In genomic region chr12:111436266-111436665, GRCh38 we compare ENCODE assay signal across 1 cellular context.
TF ChIP-seq lines count a peak whose summit lies in the region.

No MANE protein-coding gene starts in this region.

TF ChIP-seq in H1, 55 proteins besides CTCF, POLR2A, EP300 and RAD21 (continued from another document):
- TF ChIP-seq BRCA1 (IDR thresholded peaks at IDR 0.05; ENCODE audit: low read depth, low read length) (no peak), NANOG (IDR thresholded peaks at IDR 0.05; ENCODE audit: insufficient read depth, low read depth, low read length, poor library complexity, severe bottlenecking) (no peak), TBP (IDR thresholded peaks at IDR 0.05; ENCODE audit: low read depth, low read length) (no peak), CEBPB (IDR thresholded peaks at IDR 0.05; ENCODE audit: low read depth, low read length) (no peak), SUZ12 (IDR thresholded peaks at IDR 0.05; ENCODE audit: low read length) (no peak), JUN (IDR thresholded peaks at IDR 0.05; ENCODE audit: low read depth, low read length) (no peak), JUND (IDR thresholded peaks at IDR 0.05; ENCODE audit: low read length) (no peak), ASH2L (IDR thresholded peaks at IDR 0.05; ENCODE audit: low read length) (no peak), CBX8 (IDR thresholded peaks at IDR 0.05; ENCODE audit: borderline replicate concordance, low read depth, low read length) (no peak), TAF7 (optimal IDR thresholded peaks at IDR 0.05; ENCODE audit: borderline replicate concordance, low read depth, low read length) (no peak), GTF2F1 (IDR thresholded peaks at IDR 0.05; ENCODE audit: borderline replicate concordance, low read depth, low read length) (no peak)
- TF ChIP-seq, protein P1, sequence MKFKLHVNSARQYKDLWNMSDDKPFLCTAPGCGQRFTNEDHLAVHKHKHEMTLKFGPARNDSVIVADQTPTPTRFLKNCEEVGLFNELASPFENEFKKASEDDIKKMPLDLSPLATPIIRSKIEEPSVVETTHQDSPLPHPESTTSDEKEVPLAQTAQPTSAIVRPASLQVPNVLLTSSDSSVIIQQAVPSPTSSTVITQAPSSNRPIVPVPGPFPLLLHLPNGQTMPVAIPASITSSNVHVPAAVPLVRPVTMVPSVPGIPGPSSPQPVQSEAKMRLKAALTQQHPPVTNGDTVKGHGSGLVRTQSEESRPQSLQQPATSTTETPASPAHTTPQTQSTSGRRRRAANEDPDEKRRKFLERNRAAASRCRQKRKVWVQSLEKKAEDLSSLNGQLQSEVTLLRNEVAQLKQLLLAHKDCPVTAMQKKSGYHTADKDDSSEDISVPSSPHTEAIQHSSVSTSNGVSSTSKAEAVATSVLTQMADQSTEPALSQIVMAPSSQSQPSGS (IDR thresholded peaks at IDR 0.05; ENCODE audit: low read length) = no peak
